Comparison of ENCODE assay signal across 12 cellular contexts in the genomic region with DNA sequence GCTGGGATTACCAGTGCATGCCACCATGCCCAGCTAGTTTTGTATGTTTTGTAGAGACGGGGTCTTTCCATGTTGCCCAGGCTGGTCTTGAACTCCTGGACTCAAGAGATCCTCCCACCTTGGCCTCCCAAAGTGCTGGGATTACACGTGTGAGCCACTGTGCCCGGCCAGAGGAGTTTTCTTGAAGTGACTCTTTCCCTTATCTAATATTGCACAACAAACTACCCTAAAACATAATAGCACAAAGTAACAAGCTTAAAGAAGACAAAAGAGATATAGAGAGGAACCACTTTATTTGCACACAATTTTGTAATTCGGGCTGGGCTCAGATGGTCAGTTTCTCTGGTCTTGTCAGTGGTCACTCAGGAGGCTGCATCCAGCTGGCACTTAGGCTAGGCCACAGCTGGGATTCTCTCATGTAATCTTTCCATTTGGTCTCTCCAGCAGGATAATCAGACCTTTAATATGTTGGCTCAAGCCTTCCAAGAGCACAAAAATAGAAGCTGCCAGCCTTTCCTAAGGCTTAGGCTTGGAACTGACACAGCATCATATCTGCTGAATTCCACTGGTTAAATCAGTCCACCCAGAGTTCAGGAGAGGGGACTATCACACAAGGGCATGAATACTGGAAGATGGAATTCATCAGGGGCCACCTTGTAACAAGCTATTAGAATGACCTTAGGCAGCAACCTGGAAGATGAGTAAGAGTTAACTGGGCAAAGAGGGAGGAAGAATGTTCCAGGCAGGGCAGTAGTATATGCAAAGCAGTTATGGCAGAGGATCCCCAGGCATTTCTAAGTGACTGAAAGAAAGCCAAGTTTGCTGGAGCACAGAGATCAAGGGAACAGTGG. TPM values are rescaled to one million over a fixed set of nuclear protein-coding genes. Genes with fewer than 3 reads are reported as not detected.
DNase-seq lines count a peak whose midpoint lies in the region; ATAC-seq, FAIRE-seq and TF ChIP-seq lines count a peak whose summit lies in the region.
"Had no signal": no experiment of that assay in that cellular context is flagged by ENCODE, and none has a peak within 500 bp of the region (broad histone marks: within the 10 kb centered on the region; RNA-seq: fewer than 3 reads in every experiment).

No MANE protein-coding gene starts in this region.

- H3K27me3 ChIP-seq in K562 (ENCODE audit: control insufficient read depth in 2 of 2, insufficient read depth in 2 of 2, low read length in 2 of 2) (peaks cover 8 to 16% of the 10 kb centered on the region in 2 experiments; a peak in 3 of 5 replicates), heart left ventricle (no peaks in the 10 kb centered on the region), rectal smooth muscle tissue (ENCODE audit: control insufficient read depth, insufficient read depth, low read length) (no peaks in the 10 kb centered on the region)
- H3K27me3 ChIP-seq: BE2C had no signal

- no peak for TF ChIP-seq RAD21 in K562 (CRISPR knock-in tag; conservative IDR thresholded peaks at IDR 0.05 in 1 of 2, IDR thresholded peaks at IDR 0.05 in 1 of 2)

- H3K36me3 ChIP-seq in K562 (ENCODE audit: control insufficient read depth, insufficient read depth, low read length) (no peaks in the 10 kb centered on the region), heart left ventricle (no peaks in the 10 kb centered on the region), rectal smooth muscle tissue (ENCODE audit: control insufficient read depth, insufficient read depth, low read length) (no peaks in the 10 kb centered on the region)
- H3K36me3 ChIP-seq: BE2C had no signal

- no peaks in the 10 kb centered on the region for H3K79me2 ChIP-seq in K562 (ENCODE audit: control insufficient read depth, insufficient read depth, low read length)

- TF ChIP-seq EP300 in K562 (IDR thresholded peaks at IDR 0.05; ENCODE audit: low read length), result no peak

- H3K9me3 ChIP-seq in K562 (replicated peaks; ENCODE audit: control insufficient read depth, insufficient read depth, low read depth, low read length), result no peaks in the 10 kb centered on the region
- no peaks in the 10 kb centered on the region for H3K9me3 ChIP-seq in heart left ventricle
- H3K9me3 ChIP-seq: BE2C had no signal

- no peak for ATAC-seq in K562
- peak; percentile 79 to 93 (median 87) for ATAC-seq in heart left ventricle
- ATAC-seq in GM21619 (IDR thresholded peaks at IDR 0.05; ENCODE audit: unreplicated experiment), result no peak
- ATAC-seq in HG03095 (IDR thresholded peaks at IDR 0.05; ENCODE audit: unreplicated experiment), result no peak
- ATAC-seq: effector memory CD8-positive, alpha-beta T cell had no signal

- no peaks in the 10 kb centered on the region for H4K20me1 ChIP-seq in K562 (replicated peaks; ENCODE audit: control insufficient read depth, insufficient read depth, low read length)

- H3K9ac ChIP-seq in K562 (ENCODE audit: insufficient read depth in 1 of 2, low read depth in 2 of 2, low read length in 2 of 2) (no peak overlapping the region), rectal smooth muscle tissue (ENCODE audit: low read length) (no peak overlapping the region)

- H3K4me1 ChIP-seq in K562 (replicated peaks in 1 of 2; ENCODE audit: control insufficient read depth in 2 of 2, insufficient read depth in 2 of 2, low read length in 2 of 2) (no peaks in the 10 kb centered on the region), heart left ventricle (peaks cover 0 to 40% (median 26%) of the 10 kb centered on the region in 12 donors), rectal smooth muscle tissue (ENCODE audit: control insufficient read depth, insufficient read depth, low read length) (peaks cover 25% of the 10 kb centered on the region)
- H3K4me1 ChIP-seq: BE2C had no signal

- H2AFZ ChIP-seq in K562 (ENCODE audit: low read depth, low read length), result no peak overlapping the region

- 0% methylated on average over 4 of the region's 4 CpGs for WGBS in K562 (ENCODE audit: insufficient coverage, low coverage, missing lambda C conversion rate)
- 46 to 54% (median 50%) methylated on average over 4 of the region's 4 CpGs for WGBS in heart left ventricle, 4 donors

- CTCF ChIA-PET in K562 (lab: Yijun Ruan, JAX; ENCODE audit: low intra/inter-chr PET ratio), result no interaction called here

- TF ChIP-seq CTCF in K562 (IDR thresholded peaks at IDR 0.05 in 2 of 3, conservative IDR thresholded peaks at IDR 0.05 in 1 of 3; ENCODE audit: insufficient read depth in 2 of 3, low read depth in 1 of 3, low read length in 3 of 3), result no peak
- no peak for TF ChIP-seq CTCF in heart left ventricle (IDR thresholded peaks at IDR 0.05)

- no peaks in the 10 kb centered on the region for H3K9me1 ChIP-seq in K562 (ENCODE audit: control insufficient read depth, insufficient read depth, low read length)

- POLR2A ChIA-PET in K562 (lab: Yijun Ruan, JAX), result no interaction called here

- H3K4me3 ChIP-seq in K562 (no peak overlapping the region), heart left ventricle (no peak overlapping the region), rectal smooth muscle tissue (ENCODE audit: low read length) (no peak overlapping the region)

- in situ Hi-C loops in G401 (cut with HindIII; ENCODE audit: low sequenced_read_pairs) (no loop called here), K562 (cut with MboI) (no loop called here)

- no TSS peak for BruUV-seq in K562 (replicated peaks; lab: Mats Ljungman, UMichigan)

- TF ChIP-seq POLR2A in K562 (conservative IDR thresholded peaks at IDR 0.05), result no peak
- TF ChIP-seq POLR2A in heart left ventricle (IDR thresholded peaks at IDR 0.05), result no peak

- DNase-seq in G401 (ENCODE audit: low spot score) (peak; percentile 55), K562 (ENCODE audit: extremely low read depth in 1 of 4, low spot score in 3 of 4) (no peak), heart left ventricle (peak in 3 of 5 donors; percentile 15 to 65 (median 47)), NCI-H524 treated with DMSO at 0.1 percent for 48 hours (lab: John Stamatoyannopoulos, UW) (no peak)
- no peak for DNase-seq in stimulated activated CD8-positive, alpha-beta memory T cell treated with anti-CD3 and anti-CD28 coated beads, Interleukin-4, amount 100 ng/mL, for 48 hours
- DNase-seq: BE2C; effector memory CD8-positive, alpha-beta T cell; NCI-H2029 treated with DMSO at 0.1 percent for 48 hours had no signal

- H3K27ac ChIP-seq in K562 (ENCODE audit: extremely low read depth, low read depth, low read length) (no peak overlapping the region), heart left ventricle (peak overlapping the region in 11 of 12 donors; percentile 8 to 87 (median 61)), rectal smooth muscle tissue (ENCODE audit: low read depth, low read length) (peak overlapping the region; percentile 80)
- H3K27ac ChIP-seq: HL-60 had no signal

- intact Hi-C loops in K562 (cut with micrococcal nuclease), result no loop called here
- intact Hi-C loops in heart left ventricle (cut with DNase I), result loop anchor here in 4 of 10 donors (1.0 to 5.0 kb wide), 4 partner anchors 11 to 58 kb away; a partner anchor contains a TSS

- H3K4me2 ChIP-seq in K562 (ENCODE audit: insufficient read depth, low read length), result no peak overlapping the region

- FAIRE-seq in K562 (lab: Jason Lieb, UNC), result no peak

TF ChIP-seq in K562, 482 proteins besides CTCF, POLR2A, EP300 and RAD21:
- TF ChIP-seq ZFPM2 (CRISPR knock-in tag; IDR thresholded peaks at IDR 0.05) (no peak), CBX3 (IDR thresholded peaks at IDR 0.05; ENCODE audit: borderline replicate concordance in 1 of 2, low read length in 2 of 2) (no peak), FUS (optimal IDR thresholded peaks at IDR 0.05; ENCODE audit: low read depth, low read length) (no peak), PRPF4 (IDR thresholded peaks at IDR 0.05; ENCODE audit: insufficient read depth, low read depth, low read length, poor library complexity, severe bottlenecking) (no peak), CEBPG (CRISPR knock-in tag; IDR thresholded peaks at IDR 0.05) (no peak), CEBPG (tag; conservative IDR thresholded peaks at IDR 0.05 in 1 of 2, IDR thresholded peaks at IDR 0.05 in 1 of 2) (peak; percentile 29 to 51; a peak in 3 of 4 replicates), CEBPB (tag; IDR thresholded peaks at IDR 0.05) (peak; percentile 81)

RNA-seq across cellular contexts. Expression of a gene that starts 56.7 kb away (rescaled TPM):
- 30.0 and 49.6 TPM in 2 replicates for total RNA-seq in G401 (2014; rRNA removed; shearing (Covaris generic))
- total RNA-seq in K562 (2011; cell fraction: chromatin; rRNA removed; ENCODE audit: low replicate concordance), result 9.7 and 21.6 TPM in 2 replicates
- total RNA-seq in K562 (2011; cell fraction: nucleolus; rRNA removed), result 8.5 and 8.7 TPM in 2 replicates
- 14.9 and 27.6 TPM in 2 replicates for total RNA-seq in K562 (2011; cell fraction: nucleoplasm; rRNA removed)
- 5.4 and 6.3 TPM in 2 replicates for total RNA-seq in K562 (2014; rRNA removed)
- total RNA-seq in K562 (2014; rRNA removed; fragmentation: Illumina TruSeq; extraction: Trizol), result 7.4 and 8.1 TPM in 2 replicates
- 5.9 and 6.6 TPM in 2 replicates for total RNA-seq in K562 (2015; rRNA removed; fragmentation: Illumina TruSeq; extraction: Trizol)
- total RNA-seq in K562 (2021), result 10.3 and 10.8 TPM in 2 replicates
- 7.7 and 9.6 TPM in 2 replicates for polyA plus RNA-seq in K562 (2011; rRNA removed)
- polyA plus RNA-seq in K562 (2011; cell fraction: cytosol; rRNA removed), result 2.0 and 4.8 TPM in 2 replicates
- polyA plus RNA-seq in K562 (2011; cell fraction: nucleus; rRNA removed), result 6.6 and 11.5 TPM in 2 replicates
- 8.5 and 17.0 TPM in 2 replicates for polyA plus RNA-seq in K562 (2012)
- polyA plus RNA-seq in K562 (2014; fragmentation: Illumina TruSeq; extraction: Trizol), result 6.5 and 6.6 TPM in 2 replicates
- polyA plus RNA-seq in K562 (2014; fragmentation: Nextera tagmentation; extraction: Ambion mirVana), result 1 to 10 TPM; 1.2 to 1.8 TPM
- polyA plus RNA-seq in K562 (2014; rRNA removed), result 2.5 and 4.0 TPM in 2 replicates
- polyA minus RNA-seq in K562 (2011; rRNA and poly(A)+ RNA removed), result 6.5 and 11.2 TPM in 2 replicates
- polyA minus RNA-seq in K562 (2011; cell fraction: cytosol; rRNA and poly(A)+ RNA removed), result 9.5 and 9.6 TPM in 2 replicates
- 5.5 and 14.7 TPM in 2 replicates for polyA minus RNA-seq in K562 (2011; cell fraction: nucleus; rRNA and poly(A)+ RNA removed)
- total RNA-seq in heart left ventricle, result 100 to 1,000 TPM; 141 to 280 (median 213) TPM
- polyA plus RNA-seq in heart left ventricle, result 10 to 100 TPM; 46.1 to 64.4 TPM

Comparison
In these comparisons a context has a peak if more than half of its experiments do, and no peak if none do; other contexts are left out.
1. DNase-seq: peak in G401 (single experiment) and heart left ventricle (3 of 5); none in K562 (0 of 4), stimulated activated CD8-positive, alpha-beta memory T cell treated with anti-CD3 and anti-CD28 coated beads, Interleukin-4, amount 100 ng/mL, for 48 hours (single experiment) and NCI-H524 treated with DMSO at 0.1 percent for 48 hours (single experiment).
2. ATAC-seq: peak in heart left ventricle (4 of 4); none in K562 (single experiment), GM21619 (single experiment) and HG03095 (single experiment).